In the genomic region with DNA sequence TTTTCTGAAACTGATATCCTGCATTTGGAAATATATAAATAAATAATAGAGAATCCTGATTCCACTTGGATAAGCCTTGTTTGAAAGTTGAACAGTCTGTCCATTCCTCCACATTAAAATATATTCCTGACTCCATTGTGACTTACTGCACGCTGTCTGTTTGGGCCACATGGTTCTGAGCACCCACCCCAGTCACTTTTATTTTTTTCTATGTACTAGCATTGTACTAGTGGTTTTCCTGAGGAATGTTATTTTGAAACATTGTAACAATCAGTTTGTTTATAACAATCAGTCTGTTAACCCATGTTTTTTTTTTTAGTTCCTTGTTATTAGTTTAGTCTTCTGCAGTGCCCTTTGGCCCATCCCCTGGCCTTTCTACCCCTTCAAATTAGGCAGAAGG, we compare ENCODE assay signal across 21 cellular contexts.
DNase-seq lines count a peak whose midpoint lies in the region; ATAC-seq and TF ChIP-seq lines count a peak whose summit lies in the region.
"Had no signal": no experiment of that assay in that cellular context is flagged by ENCODE, and none has a peak within 500 bp of the region (broad histone marks: within the 10 kb centered on the region; RNA-seq: fewer than 3 reads in every experiment).

No MANE protein-coding gene starts in this region.

- no peak for TF ChIP-seq EP300 in esophagus muscularis mucosa (IDR thresholded peaks at IDR 0.05)
- no peak for TF ChIP-seq EP300 in stomach (IDR thresholded peaks at IDR 0.05)

- no peak overlapping the region for H3K27ac ChIP-seq in GM23248
- peak overlapping the region; percentile 57 for H3K27ac ChIP-seq in SJSA1
- peak overlapping the region; percentile 55 to 68 (median 60) for H3K27ac ChIP-seq in esophagus muscularis mucosa (replicated peaks in 1 of 4)
- H3K27ac ChIP-seq in psoas muscle: peak overlapping the region; percentile 6
- H3K27ac ChIP-seq in stomach: peak overlapping the region in 1 of 5 donors; percentile 29

- peaks cover 21% of the 10 kb centered on the region for H3K4me1 ChIP-seq in GM23248 (ENCODE audit: insufficient read depth)
- peaks cover 27% of the 10 kb centered on the region for H3K4me1 ChIP-seq in SJSA1 (replicated peaks)
- peaks cover 20 to 34% (median 25%) of the 10 kb centered on the region in 4 donors for H3K4me1 ChIP-seq in esophagus muscularis mucosa
- peaks cover 5% of the 10 kb centered on the region for H3K4me1 ChIP-seq in psoas muscle
- peaks cover 0 to 15% (median 11%) of the 10 kb centered on the region in 4 donors for H3K4me1 ChIP-seq in stomach
- H3K4me1 ChIP-seq: Caco-2 had no signal

- H3K4me2 ChIP-seq in GM23248 (ENCODE audit: unreplicated experiment): no peak overlapping the region

- H3K36me3 ChIP-seq in GM23248 (ENCODE audit: low read depth) (no peaks in the 10 kb centered on the region), SJSA1 (no peaks in the 10 kb centered on the region), esophagus muscularis mucosa (no peaks in the 10 kb centered on the region), psoas muscle (ENCODE audit: insufficient read depth in 1 of 2, low read depth in 1 of 2) (no peaks in the 10 kb centered on the region), stomach (no peaks in the 10 kb centered on the region)

- TF ChIP-seq CTCF in esophagus muscularis mucosa (IDR thresholded peaks at IDR 0.05) (no peak), psoas muscle (IDR thresholded peaks at IDR 0.05) (no peak), nephron progenitor cell (IDR thresholded peaks at IDR 0.05) (no peak), stomach (IDR thresholded peaks at IDR 0.05) (no peak)

- intact Hi-C loops in esophagus muscularis mucosa (cut with DNase I) (no loop called here), psoas muscle (cut with DNase I) (no loop called here), stomach (cut with DNase I; ENCODE audit: low total_unique reads) (no loop called here)

- H3K9me3 ChIP-seq in GM23248 (ENCODE audit: low read depth) (no peaks in the 10 kb centered on the region), SJSA1 (replicated peaks) (no peaks in the 10 kb centered on the region), esophagus muscularis mucosa (no peaks in the 10 kb centered on the region), psoas muscle (no peaks in the 10 kb centered on the region), stomach (no peaks in the 10 kb centered on the region)
- H3K9me3 ChIP-seq: Caco-2 had no signal

- CTCF ChIA-PET in activated CD8-positive, alpha-beta memory T cell treated with anti-CD3 and anti-CD28 coated beads, Interleukin-2, amount 10 ng/mL, durations not matched to agents 7 days and 5 days (lab: Charles Lee): no interaction called here

- H3K36me3 Mint-ChIP-seq in nephron progenitor cell (ENCODE audit: low read depth): no peaks in the 10 kb centered on the region
- no peaks in the 10 kb centered on the region for H3K36me3 Mint-ChIP-seq in activated CD8-positive, alpha-beta memory T cell treated with anti-CD3 and anti-CD28 coated beads, Interleukin-2, amount 10 ng/mL, durations not matched to agents 7 days and 5 days

- peaks cover 5% of the 10 kb centered on the region for H3F3A ChIP-seq in GM23248 (ENCODE audit: insufficient read depth)

- peaks cover 6% of the 10 kb centered on the region for H3K9me3 Mint-ChIP-seq in nephron progenitor cell
- H3K9me3 Mint-ChIP-seq in activated CD8-positive, alpha-beta memory T cell treated with anti-CD3 and anti-CD28 coated beads, Interleukin-2, amount 10 ng/mL, durations not matched to agents 7 days and 5 days (ENCODE audit: low read depth): no peaks in the 10 kb centered on the region
- H3K9me3 Mint-ChIP-seq: activated CD4-positive, alpha-beta memory T cell treated with anti-CD3 and anti-CD28 coated beads, Interleukin-2, amount 10 ng/mL, durations not matched to agents 7 days and 5 days; activated naive CD8-positive, alpha-beta T cell treated with anti-CD3 and anti-CD28 coated beads, Interleukin-2, amount 50 U/mL, for 24 hours had no signal

- DNase-seq in GM23248 (no peak), SJSA1 (ENCODE audit: low read depth in 1 of 2, low spot score in 2 of 2) (no peak), esophagus muscularis mucosa (ENCODE audit: extremely low spot score) (no peak), psoas muscle (no peak), germinal center (ENCODE audit: low spot score) (no peak), nephron progenitor cell (no peak), stomach (no peak)
- no peak for DNase-seq in activated CD8-positive, alpha-beta memory T cell treated with anti-CD3 and anti-CD28 coated beads, Interleukin-2, amount 10 ng/mL, durations not matched to agents 7 days and 5 days
- DNase-seq: activated CD4-positive, alpha-beta memory T cell treated with anti-CD3 and anti-CD28 coated beads, Interleukin-2, amount 10 ng/mL, durations not matched to agents 7 days and 5 days; activated naive CD8-positive, alpha-beta T cell treated with anti-CD3 and anti-CD28 coated beads, Interleukin-2, amount 50 U/mL, for 24 hours; AML-193; Caco-2; MV-4-11; NCI-H1930; NCI-H446; NK-92 treated with Interleukin-12 subunit alpha and Interleukin-12 subunit beta, amount 100 ng/mL, for 24 hours; nucleus accumbens; small intestine; stimulated activated CD4-positive, alpha-beta T cell treated with anti-CD3 and anti-CD28 coated beads, Interleukin-4, amount 100 ng/mL, for 4 hours; stimulated activated CD8-positive, alpha-beta memory T cell treated with anti-CD3 and anti-CD28 coated beads, Interleukin-4, amount 100 ng/mL, for 48 hours; T-helper 1 cell had no signal

- no peak overlapping the region for H3K4me3 Mint-ChIP-seq in nephron progenitor cell
- no peak overlapping the region for H3K4me3 Mint-ChIP-seq in activated CD8-positive, alpha-beta memory T cell treated with anti-CD3 and anti-CD28 coated beads, Interleukin-2, amount 10 ng/mL, durations not matched to agents 7 days and 5 days
- H3K4me3 Mint-ChIP-seq: activated CD4-positive, alpha-beta memory T cell treated with anti-CD3 and anti-CD28 coated beads, Interleukin-2, amount 10 ng/mL, durations not matched to agents 7 days and 5 days; activated naive CD8-positive, alpha-beta T cell treated with anti-CD3 and anti-CD28 coated beads, Interleukin-2, amount 50 U/mL, for 24 hours had no signal

- TF ChIP-seq POLR2A in esophagus muscularis mucosa (IDR thresholded peaks at IDR 0.05; ENCODE audit: low read depth) (no peak), stomach (IDR thresholded peaks at IDR 0.05) (no peak)

- in situ Hi-C loops in GM23248 (cut with MboI): no loop called here

- H3K4me3 ChIP-seq in GM23248 (no peak overlapping the region), SJSA1 (no peak overlapping the region), esophagus muscularis mucosa (no peak overlapping the region), psoas muscle (no peak overlapping the region), stomach (no peak overlapping the region)

- H3K4me1 Mint-ChIP-seq in nephron progenitor cell: peaks cover 22% of the 10 kb centered on the region
- H3K4me1 Mint-ChIP-seq in activated CD8-positive, alpha-beta memory T cell treated with anti-CD3 and anti-CD28 coated beads, Interleukin-2, amount 10 ng/mL, durations not matched to agents 7 days and 5 days: peaks cover 2% of the 10 kb centered on the region
- H3K4me1 Mint-ChIP-seq: activated CD4-positive, alpha-beta memory T cell treated with anti-CD3 and anti-CD28 coated beads, Interleukin-2, amount 10 ng/mL, durations not matched to agents 7 days and 5 days had no signal

- H2AFZ ChIP-seq in GM23248: peak overlapping the region; percentile 45

- H3K27ac Mint-ChIP-seq in nephron progenitor cell: no peak overlapping the region
- H3K27ac Mint-ChIP-seq in activated CD8-positive, alpha-beta memory T cell treated with anti-CD3 and anti-CD28 coated beads, Interleukin-2, amount 10 ng/mL, durations not matched to agents 7 days and 5 days: no peak overlapping the region
- H3K27ac Mint-ChIP-seq: activated CD4-positive, alpha-beta memory T cell treated with anti-CD3 and anti-CD28 coated beads, Interleukin-2, amount 10 ng/mL, durations not matched to agents 7 days and 5 days; activated naive CD8-positive, alpha-beta T cell treated with anti-CD3 and anti-CD28 coated beads, Interleukin-2, amount 50 U/mL, for 24 hours had no signal

- no peaks in the 10 kb centered on the region for H3K79me2 ChIP-seq in GM23248 (ENCODE audit: insufficient read depth)

- WGBS in GM23248 (ENCODE audit: low coverage in 1 of 2, low lambda C conversion rate in 2 of 2, missing lambda C conversion rate in 2 of 2), 2 experiments: 91 to 100% methylated on average over 1 of the region's 1 CpG
- 82% methylated on average over 1 of the region's 1 CpG for WGBS in esophagus muscularis mucosa
- 69 to 89% (median 79%) methylated on average over 1 of the region's 1 CpG for WGBS in psoas muscle, 3 donors
- 67 to 86% (median 78%) methylated on average over 1 of the region's 1 CpG for WGBS in stomach, 5 donors

- H4K20me1 ChIP-seq in GM23248 (ENCODE audit: insufficient read depth): no peaks in the 10 kb centered on the region

- no peaks in the 10 kb centered on the region for H3K9me2 ChIP-seq in GM23248 (ENCODE audit: insufficient read depth)

- H3K9ac ChIP-seq in GM23248: no peak overlapping the region

- no peak for ATAC-seq in psoas muscle
- no peak for ATAC-seq in activated CD8-positive, alpha-beta memory T cell treated with anti-CD3 and anti-CD28 coated beads, Interleukin-2, amount 10 ng/mL, durations not matched to agents 7 days and 5 days
- ATAC-seq: activated naive CD8-positive, alpha-beta T cell treated with anti-CD3 and anti-CD28 coated beads, Interleukin-2, amount 50 U/mL, for 24 hours had no signal

- no peaks in the 10 kb centered on the region for H3K27me3 ChIP-seq in GM23248 (replicated peaks; ENCODE audit: insufficient read depth)
- H3K27me3 ChIP-seq in SJSA1 (replicated peaks): no peaks in the 10 kb centered on the region
- H3K27me3 ChIP-seq in esophagus muscularis mucosa: no peaks in the 10 kb centered on the region
- no peaks in the 10 kb centered on the region for H3K27me3 ChIP-seq in psoas muscle (ENCODE audit: insufficient read depth in 3 of 3, low read length in 2 of 3)
- H3K27me3 ChIP-seq in stomach: no peaks in the 10 kb centered on the region

- H3K27me3 Mint-ChIP-seq in nephron progenitor cell (ENCODE audit: low read depth, poor library complexity): peaks cover 3% of the 10 kb centered on the region
- H3K27me3 Mint-ChIP-seq in activated CD8-positive, alpha-beta memory T cell treated with anti-CD3 and anti-CD28 coated beads, Interleukin-2, amount 10 ng/mL, durations not matched to agents 7 days and 5 days: no peaks in the 10 kb centered on the region
- H3K27me3 Mint-ChIP-seq: activated CD4-positive, alpha-beta memory T cell treated with anti-CD3 and anti-CD28 coated beads, Interleukin-2, amount 10 ng/mL, durations not matched to agents 7 days and 5 days; activated naive CD8-positive, alpha-beta T cell treated with anti-CD3 and anti-CD28 coated beads, Interleukin-2, amount 50 U/mL, for 24 hours had no signal
